1 cellular context compared by ENCODE assay signal in genomic region chr10:94677691-94678090, GRCh38.
TF ChIP-seq lines count a peak whose summit lies in the region.

No MANE protein-coding gene starts in this region.

TF ChIP-seq in HepG2, 621 proteins besides CTCF, POLR2A, EP300 and RAD21:
- no peak for TF ChIP-seq MBD4 (IDR thresholded peaks at IDR 0.05; ENCODE audit: borderline replicate concordance, low read length)
- TF ChIP-seq MATR3 (CRISPR knock-in tag; IDR thresholded peaks at IDR 0.05), result no peak
- no peak for TF ChIP-seq PHF21A (CRISPR knock-in tag; IDR thresholded peaks at IDR 0.05)
- no peak for TF ChIP-seq SMAD3 (CRISPR knock-in tag; IDR thresholded peaks at IDR 0.05)
- TF ChIP-seq ZBTB10 (CRISPR knock-in tag; IDR thresholded peaks at IDR 0.05; ENCODE audit: borderline replicate concordance), result no peak
- TF ChIP-seq ZBTB33 (CRISPR knock-in tag; IDR thresholded peaks at IDR 0.05), result no peak
- TF ChIP-seq HOXA3 (CRISPR knock-in tag; IDR thresholded peaks at IDR 0.05), result no peak
- TF ChIP-seq E2F5 (CRISPR knock-in tag; conservative IDR thresholded peaks at IDR 0.05), result no peak
- no peak for TF ChIP-seq KAT7 (CRISPR knock-in tag; IDR thresholded peaks at IDR 0.05; ENCODE audit: borderline replicate concordance)
- TF ChIP-seq ZNF788 (CRISPR knock-in tag; IDR thresholded peaks at IDR 0.05; ENCODE audit: borderline replicate concordance), result no peak
- TF ChIP-seq ZBTB7A (CRISPR knock-in tag; IDR thresholded peaks at IDR 0.05), result no peak
- peak; percentile 6; the same call in 1 of the 2 replicates for TF ChIP-seq SMC3 (IDR thresholded peaks at IDR 0.05; ENCODE audit: low read length)
- TF ChIP-seq MIXL1 (CRISPR knock-in tag; IDR thresholded peaks at IDR 0.05), result no peak
- TF ChIP-seq TAF1 (CRISPR knock-in tag; IDR thresholded peaks at IDR 0.05), result no peak
- TF ChIP-seq STAG1 (CRISPR knock-in tag; IDR thresholded peaks at IDR 0.05), result peak; percentile 8; the same call in 1 of the 2 replicates
- TF ChIP-seq ZNF441 (CRISPR knock-in tag; IDR thresholded peaks at IDR 0.05; ENCODE audit: borderline replicate concordance), result no peak
- TF ChIP-seq ZNF616 (CRISPR knock-in tag; IDR thresholded peaks at IDR 0.05; ENCODE audit: low read depth), result no peak
- no peak for TF ChIP-seq RXRB (CRISPR knock-in tag; IDR thresholded peaks at IDR 0.05; ENCODE audit: borderline replicate concordance)
- no peak for TF ChIP-seq MXD3 (CRISPR knock-in tag; IDR thresholded peaks at IDR 0.05)
- TF ChIP-seq HIVEP1 (CRISPR knock-in tag; IDR thresholded peaks at IDR 0.05), result no peak
- TF ChIP-seq CERS6 (CRISPR knock-in tag; IDR thresholded peaks at IDR 0.05), result no peak
- peak; percentile 13 for TF ChIP-seq XRCC5 (optimal IDR thresholded peaks at IDR 0.05; ENCODE audit: low read length)
- no peak for TF ChIP-seq TFDP2 (CRISPR knock-in tag; IDR thresholded peaks at IDR 0.05)
- no peak for TF ChIP-seq EHMT2 (IDR thresholded peaks at IDR 0.05; ENCODE audit: borderline replicate concordance, low read depth, low read length)
- no peak for TF ChIP-seq CBX5 (CRISPR knock-in tag; IDR thresholded peaks at IDR 0.05; ENCODE audit: borderline replicate concordance)
- no peak for TF ChIP-seq PAWR (CRISPR knock-in tag; IDR thresholded peaks at IDR 0.05; ENCODE audit: borderline replicate concordance)
- TF ChIP-seq ZNF263 (CRISPR knock-in tag; IDR thresholded peaks at IDR 0.05), result no peak
- no peak for TF ChIP-seq ZNF513 (CRISPR knock-in tag; conservative IDR thresholded peaks at IDR 0.05)
- TF ChIP-seq YEATS2 (CRISPR knock-in tag; IDR thresholded peaks at IDR 0.05; ENCODE audit: borderline replicate concordance), result no peak
- peak; percentile 75 for TF ChIP-seq HNF4A (CRISPR knock-in tag; IDR thresholded peaks at IDR 0.05)
- TF ChIP-seq ZNF34 (CRISPR knock-in tag; IDR thresholded peaks at IDR 0.05; ENCODE audit: borderline replicate concordance), result no peak
- TF ChIP-seq ZNF552 (CRISPR knock-in tag; IDR thresholded peaks at IDR 0.05; ENCODE audit: borderline replicate concordance), result no peak
- no peak for TF ChIP-seq ZNF577 (CRISPR knock-in tag; IDR thresholded peaks at IDR 0.05; ENCODE audit: borderline replicate concordance, low read depth)
- TF ChIP-seq ZNF790 (CRISPR knock-in tag; IDR thresholded peaks at IDR 0.05; ENCODE audit: borderline replicate concordance), result no peak
- no peak for TF ChIP-seq ZNF878 (CRISPR knock-in tag; IDR thresholded peaks at IDR 0.05)
- TF ChIP-seq ZFP36L1 (CRISPR knock-in tag; IDR thresholded peaks at IDR 0.05), result peak; percentile 69; the same call in 1 of the 2 replicates
- TF ChIP-seq ZNF607 (CRISPR knock-in tag; IDR thresholded peaks at IDR 0.05; ENCODE audit: borderline replicate concordance), result no peak
- no peak for TF ChIP-seq REPIN1 (CRISPR knock-in tag; IDR thresholded peaks at IDR 0.05; ENCODE audit: borderline replicate concordance, low read depth)
- no peak for TF ChIP-seq ZNF317 (CRISPR knock-in tag; IDR thresholded peaks at IDR 0.05)
- no peak for TF ChIP-seq SIN3B (IDR thresholded peaks at IDR 0.05; ENCODE audit: low read length)
- TF ChIP-seq ZNF563 (CRISPR knock-in tag; IDR thresholded peaks at IDR 0.05), result no peak
- no peak for TF ChIP-seq ARHGAP35 (CRISPR knock-in tag; IDR thresholded peaks at IDR 0.05; ENCODE audit: borderline replicate concordance)
- TF ChIP-seq HNF4G (IDR thresholded peaks at IDR 0.05; ENCODE audit: borderline replicate concordance, low read depth, low read length), result peak; percentile 72
- TF ChIP-seq HNF4G (CRISPR knock-in tag; IDR thresholded peaks at IDR 0.05; ENCODE audit: borderline replicate concordance, low read depth), result no peak
- no peak for TF ChIP-seq ARNT2 (CRISPR knock-in tag; IDR thresholded peaks at IDR 0.05; ENCODE audit: low read depth)
- no peak for TF ChIP-seq NCOA1 (CRISPR knock-in tag; IDR thresholded peaks at IDR 0.05)
- TF ChIP-seq NR0B2 (CRISPR knock-in tag; IDR thresholded peaks at IDR 0.05), result no peak
- TF ChIP-seq ZNF687 (CRISPR knock-in tag; IDR thresholded peaks at IDR 0.05), result no peak
- no peak for TF ChIP-seq ZNF781 (CRISPR knock-in tag; IDR thresholded peaks at IDR 0.05; ENCODE audit: borderline replicate concordance, not compliant biosample characterization)
- TF ChIP-seq PLRG1 (conservative IDR thresholded peaks at IDR 0.05), result no peak
- TF ChIP-seq CBFB (CRISPR knock-in tag; IDR thresholded peaks at IDR 0.05), result no peak
- TF ChIP-seq ZMYM4 (CRISPR knock-in tag; IDR thresholded peaks at IDR 0.05), result peak; percentile 44; the same call in 1 of the 2 replicates
- TF ChIP-seq ISX (CRISPR knock-in tag; conservative IDR thresholded peaks at IDR 0.05), result no peak
